ENCODE assay signal across 34 cellular contexts in genomic region chr14:41000350-41000749, GRCh38.
"Had no signal": no experiment of that assay in that cellular context is flagged by ENCODE, and none has a peak within 500 bp of the region (broad histone marks: within the 10 kb centered on the region; RNA-seq: fewer than 3 reads in every experiment).

No MANE protein-coding gene starts in this region.

- H3K9me3 ChIP-seq: ascending aorta had no signal

- H3K9ac ChIP-seq: KMS-11 had no signal

- H3K4me1 ChIP-seq: ascending aorta had no signal

- DNase-seq: activated CD4-positive, alpha-beta memory T cell treated with anti-CD3 and anti-CD28 coated beads, Interleukin-2, amount 10 ng/mL, durations not matched to agents 7 days and 5 days; activated CD4-positive, alpha-beta T cell treated with anti-CD3 and anti-CD28 coated beads for 1 hour; activated CD4-positive, alpha-beta T cell treated with anti-CD3 and anti-CD28 coated beads for 48 hours; activated CD4-positive, CD25-positive, alpha-beta regulatory T cell; activated effector memory CD4-positive, alpha-beta T cell treated with anti-CD3 and anti-CD28 coated beads, Interleukin-2, amount 50 U/mL, for 16 hours; activated naive CD4-positive, alpha-beta T cell; activated naive CD4-positive, alpha-beta T cell treated with anti-CD3 and anti-CD28 coated beads, Interleukin-2, amount 50 U/mL, for 16 hours; activated naive CD8-positive, alpha-beta T cell treated with anti-CD3 and anti-CD28 coated beads for 36 hours; activated T-cell treated with anti-CD3 and anti-CD28 coated beads, Interleukin-2, amount 50 U/mL, for 1 hour; activated T-cell treated with anti-CD3 and anti-CD28 coated beads, Interleukin-2, amount 50 U/mL, for 72 hours; amygdala; MM.1S; MV-4-11; NCI-H1092; NCI-H1436 treated with DMSO at 0.1 percent for 48 hours; NCI-H1694 treated with DMSO at 0.1 percent for 48 hours; NCI-H2029; NCI-H2107; NCI-H2171; NCI-H510A; NCI-H526; NCI-H748 treated with DMSO at 0.1 percent for 48 hours; SW 1271; T-helper 1 cell; T-helper 2 cell; T-helper 9 cell; WERI-Rb-1 had no signal

- H3K27ac ChIP-seq: ascending aorta, cardiac muscle cell, KMS-11, RWPE1, SK-N-MC, WERI-Rb-1 had no signal

- ATAC-seq: activated T-cell treated with anti-CD3 and anti-CD28 coated beads, Interleukin-2, amount 50 U/mL, for 72 hours; activated T-helper 17 cell treated with anti-CD3 and anti-CD28 coated beads, Interleukin-2, amount 50 U/mL, for 72 hours; Right ventricle myocardium inferior had no signal

- H3K4me2 ChIP-seq: KMS-11 had no signal

- H3K36me3 ChIP-seq: ascending aorta, cardiac muscle cell, WERI-Rb-1 had no signal

- H3K27me3 ChIP-seq: ascending aorta, cardiac muscle cell had no signal

- H3K4me3 ChIP-seq: ascending aorta, cardiac muscle cell, SK-N-MC had no signal
